In the genomic region with DNA sequence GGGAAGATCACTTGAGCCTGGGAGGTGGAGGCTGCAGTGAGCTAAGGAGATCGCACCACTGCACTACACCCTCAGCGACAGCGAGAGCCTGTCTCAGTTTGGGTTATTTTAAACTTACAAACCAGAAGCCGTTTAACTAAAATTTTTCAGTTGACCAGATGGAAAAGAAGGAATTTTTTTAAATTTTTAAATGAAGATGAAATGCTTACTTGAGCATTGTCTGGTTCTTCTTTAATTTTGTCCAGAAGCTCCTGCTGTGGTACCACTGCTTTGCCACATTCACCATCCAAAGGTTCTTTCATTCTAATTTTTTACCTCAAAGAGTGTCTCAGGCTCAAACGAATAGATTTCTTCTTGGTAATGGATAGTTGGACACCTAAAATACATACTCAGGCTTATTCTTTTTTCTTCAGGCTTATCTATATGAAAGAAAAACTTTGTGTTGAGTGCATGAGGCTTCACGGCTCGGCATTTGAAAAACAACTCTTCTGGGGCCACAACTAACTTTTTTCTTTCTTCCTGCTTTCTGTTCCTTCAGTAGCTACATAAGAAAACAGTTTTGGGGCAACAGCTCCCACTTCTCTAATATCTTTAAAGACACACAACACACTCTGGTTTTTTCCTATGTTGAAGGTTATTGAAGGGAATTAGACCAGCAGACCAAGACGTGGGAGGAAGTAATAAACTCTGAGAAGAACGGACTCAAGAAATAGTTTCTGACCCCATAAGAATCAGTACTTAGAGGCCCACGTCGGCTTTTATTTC, we compare ENCODE assay signal across 9 cellular contexts. TPM values are rescaled to one million over a fixed set of nuclear protein-coding genes. Genes with fewer than 3 reads are reported as not detected.
DNase-seq lines count a peak whose midpoint lies in the region; FAIRE-seq and TF ChIP-seq lines count a peak whose summit lies in the region.
"Had no signal": no experiment of that assay in that cellular context is flagged by ENCODE, and none has a peak within 500 bp of the region (broad histone marks: within the 10 kb centered on the region; RNA-seq: fewer than 3 reads in every experiment).

No MANE protein-coding gene starts in this region.

- no peak for DNase-seq in AG09309 (ENCODE audit: low read depth)
- no peak for DNase-seq in adrenal gland
- DNase-seq in Ammon's horn (ENCODE audit: low spot score), result no peak
- no peak for DNase-seq in stimulated activated CD4-positive, alpha-beta T cell treated with anti-CD3 and anti-CD28 coated beads, Interleukin-4, amount 100 ng/mL, for 4 hours
- no peak for DNase-seq in HTR-8/SVneo (ENCODE audit: insufficient read length, low spot score)

- peaks cover 5% of the 10 kb centered on the region; the same call in 1 of the 2 replicates for H3K4me1 ChIP-seq in HUES6 (ENCODE audit: control insufficient read depth, insufficient read depth, low read length)
- H3K4me1 ChIP-seq in adrenal gland (replicated peaks in 1 of 2), result peaks cover 17 to 32% of the 10 kb centered on the region in 2 donors
- H3K4me1 ChIP-seq in thymus (ENCODE audit: control insufficient read depth, insufficient read depth, low read length), result peaks cover 12% of the 10 kb centered on the region

- TF ChIP-seq POLR2A in adrenal gland (IDR thresholded peaks at IDR 0.05), result no peak

- TF ChIP-seq CTCF in AG09309 (IDR thresholded peaks at IDR 0.05; ENCODE audit: control insufficient read depth, insufficient read depth, low read depth, low read length, missing control alignments) (no peak), adrenal gland (IDR thresholded peaks at IDR 0.05) (no peak)

- peaks cover 10% of the 10 kb centered on the region for H3K9me3 ChIP-seq in HUES6 (ENCODE audit: control insufficient read depth, insufficient read depth, low read depth, low read length)
- H3K9me3 ChIP-seq in adrenal gland (replicated peaks in 1 of 3), result no peaks in the 10 kb centered on the region
- no peaks in the 10 kb centered on the region for H3K9me3 ChIP-seq in thymus (ENCODE audit: control insufficient read depth)

- intact Hi-C loops in adrenal gland (cut with DNase I), result loop anchor here in 1 of 2 donors (10.0 kb wide), 1 partner anchor 154 kb away; no protein-coding TSS in a partner anchor

- peaks cover 10% of the 10 kb centered on the region for H3K36me3 ChIP-seq in HUES6 (ENCODE audit: control insufficient read depth, insufficient read depth, low read length)
- peaks cover 0 to 8% of the 10 kb centered on the region in 2 donors for H3K36me3 ChIP-seq in adrenal gland (replicated peaks in 1 of 2)
- H3K36me3 ChIP-seq in thymus (ENCODE audit: control insufficient read depth, insufficient read depth), result peaks cover 4% of the 10 kb centered on the region

- H3K27ac ChIP-seq in HUES6 (ENCODE audit: low read depth, low read length) (no peak overlapping the region), adrenal gland (peak overlapping the region; percentile 74 to 98 (median 92)), layer of hippocampus (ENCODE audit: low read depth, low read length) (peak overlapping the region; percentile 98), thymus (ENCODE audit: low read depth) (peak overlapping the region; percentile 93)

- WGBS in adrenal gland, 4 donors, result 31 to 37% (median 34%) methylated on average over 11 of the region's 11 CpGs
- WGBS in thymus, result 16% methylated on average over 11 of the region's 11 CpGs

- H3K27me3 ChIP-seq in HUES6 (ENCODE audit: control insufficient read depth, insufficient read depth, low read length) (no peaks in the 10 kb centered on the region), adrenal gland (no peaks in the 10 kb centered on the region), layer of hippocampus (ENCODE audit: control insufficient read depth, insufficient read depth, low read length) (no peaks in the 10 kb centered on the region), thymus (ENCODE audit: control insufficient read depth, insufficient read depth) (no peaks in the 10 kb centered on the region)

- H3K4me3 ChIP-seq in AG09309 (ENCODE audit: control insufficient read depth, low read depth, low read length), result peak overlapping the region; percentile 75
- H3K4me3 ChIP-seq in HUES6 (ENCODE audit: low read depth, low read length), result peak overlapping the region; percentile 97
- H3K4me3 ChIP-seq in adrenal gland, result peak overlapping the region; percentile 15 to 78 (median 66)
- peak overlapping the region; percentile 89 for H3K4me3 ChIP-seq in thymus (ENCODE audit: low read length)

- no peak for FAIRE-seq in HTR-8/SVneo (lab: Jason Lieb, UNC)
- FAIRE-seq: islet of Langerhans had no signal

- H3K9ac ChIP-seq in HUES6 (ENCODE audit: low read length), result peak overlapping the region; percentile 90

RNA-seq across cellular contexts. Expression of gene ZMYM6, which starts 1.2 kb away (rescaled TPM):
- 10 to 100 TPM in 7 of 8 donors, 1 to 10 TPM in 1; 9.6 to 32.7 (median 22.0) TPM for total RNA-seq in adrenal gland
- 10 to 100 TPM; 15.7 to 28.0 (median 21.6) TPM for polyA plus RNA-seq in adrenal gland
- polyA plus RNA-seq in thymus, result 25.6 TPM

RNA-seq across cellular contexts. Expression of gene TMEM35B, which starts 45.4 kb away (rescaled TPM):
- total RNA-seq in adrenal gland, result 10 to 100 TPM; 19.8 to 88.9 (median 49.0) TPM
- polyA plus RNA-seq in adrenal gland (10 to 100 TPM; 17.1 to 51.2 (median 37.5) TPM), thymus (47.6 TPM)

RNA-seq across cellular contexts. Expression of gene ZMYM1, which starts 48.7 kb away (rescaled TPM):
- total RNA-seq in adrenal gland, result 10 to 100 TPM in 6 of 8 donors, 1 to 10 TPM in 2; 7.8 to 20.1 (median 12.9) TPM
- polyA plus RNA-seq in adrenal gland (1 to 10 TPM; 3.7 to 8.9 (median 8.0) TPM), thymus (8.6 TPM)
